ENCODE assay signal across 19 cellular contexts in the genomic region with DNA sequence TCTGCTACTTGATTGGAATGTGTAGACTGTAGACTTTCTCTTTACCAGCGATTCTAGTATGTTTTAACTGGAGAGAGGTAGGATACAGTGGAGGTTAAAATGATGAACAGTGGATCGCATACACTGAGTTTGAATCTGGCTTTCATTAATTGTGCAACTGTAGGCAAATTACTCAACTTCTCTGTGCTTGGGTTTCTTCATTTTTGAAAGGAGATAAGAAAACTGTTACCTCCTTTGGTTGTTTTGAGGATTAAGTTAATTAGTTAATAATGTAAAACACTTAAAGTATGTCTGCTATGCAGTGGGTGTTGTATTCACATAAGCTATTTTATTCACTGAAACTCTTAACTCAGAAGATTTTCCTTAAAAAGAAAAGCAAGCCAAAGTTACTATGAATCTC.
DNase-seq lines count a peak whose midpoint lies in the region; ATAC-seq, FAIRE-seq and TF ChIP-seq lines count a peak whose summit lies in the region.
"Had no signal": no experiment of that assay in that cellular context is flagged by ENCODE, and none has a peak within 500 bp of the region (broad histone marks: within the 10 kb centered on the region; RNA-seq: fewer than 3 reads in every experiment).

No MANE protein-coding gene starts in this region.

- DNase-seq in EH (ENCODE audit: low read depth) = peak; percentile 51
- peak; percentile 11 for DNase-seq in astrocyte (ENCODE audit: low read depth)
- peak; percentile 56 for DNase-seq in fibroblast of villous mesenchyme (ENCODE audit: low read depth)
- DNase-seq in stimulated activated naive B cell treated with anti-CD40 and anti-IgM and Interleukin-4, amounts not matched to agents 10 μg/mL and 1 μg/mL and 100 μg/mL, for 72 hours = no peak
- no peak for DNase-seq in pancreas
- no peak for DNase-seq in HPDE6-E6E7 (ENCODE audit: extremely low spot score)
- DNase-seq: DMS 273 treated with DMSO at 0.1 percent for 48 hours, HCEC 1CT, MV-4-11, NCI-H2029, NCI-H2171, NCI-H446 treated with DMSO at 0.1 percent for 48 hours, OCI-M1, SHP77 treated with DMSO at 0.1 percent for 48 hours had no signal

- intact Hi-C loops in pancreas (cut with DNase I) = no loop called here

- H3K4me3 ChIP-seq in astrocyte (ENCODE audit: insufficient read depth, low read depth, low read length) (no peak overlapping the region), fibroblast of villous mesenchyme (ENCODE audit: low read depth, low read length) (no peak overlapping the region), pancreas (no peak overlapping the region)
- H3K4me3 ChIP-seq: K562 had no signal

- WGBS in pancreas, 2 donors = 66 to 71% methylated on average over 2 of the region's 2 CpGs

- H3K9me3 ChIP-seq in astrocyte (ENCODE audit: insufficient read depth, low read depth, low read length) (no peaks in the 10 kb centered on the region), pancreas (no peaks in the 10 kb centered on the region)

- H3K9ac ChIP-seq in astrocyte (ENCODE audit: low read length) = no peak overlapping the region

- peaks cover 3% of the 10 kb centered on the region for H3K4me1 Mint-ChIP-seq in astrocyte (ENCODE audit: low read depth, unreplicated experiment)
- H3K4me1 Mint-ChIP-seq in stimulated activated naive B cell treated with anti-CD40 and anti-IgM and Interleukin-4, amounts not matched to agents 10 μg/mL and 1 μg/mL and 100 μg/mL, for 72 hours = no peaks in the 10 kb centered on the region
- no peaks in the 10 kb centered on the region for H3K4me1 Mint-ChIP-seq in stimulated activated memory B cell treated with anti-CD40 and anti-IgM and Interleukin-4, amounts not matched to agents 10 μg/mL and 1 μg/mL and 100 μg/mL, for 72 hours

- H3K9me3 Mint-ChIP-seq in astrocyte (ENCODE audit: unreplicated experiment) = no peaks in the 10 kb centered on the region
- H3K9me3 Mint-ChIP-seq in stimulated activated naive B cell treated with anti-CD40 and anti-IgM and Interleukin-4, amounts not matched to agents 10 μg/mL and 1 μg/mL and 100 μg/mL, for 72 hours = no peaks in the 10 kb centered on the region
- H3K9me3 Mint-ChIP-seq in stimulated activated memory B cell treated with anti-CD40 and anti-IgM and Interleukin-4, amounts not matched to agents 10 μg/mL and 1 μg/mL and 100 μg/mL, for 72 hours = no peaks in the 10 kb centered on the region

- H3K4me3 Mint-ChIP-seq in astrocyte (ENCODE audit: unreplicated experiment) = no peak overlapping the region
- H3K4me3 Mint-ChIP-seq in stimulated activated naive B cell treated with anti-CD40 and anti-IgM and Interleukin-4, amounts not matched to agents 10 μg/mL and 1 μg/mL and 100 μg/mL, for 72 hours = no peak overlapping the region
- H3K4me3 Mint-ChIP-seq in stimulated activated memory B cell treated with anti-CD40 and anti-IgM and Interleukin-4, amounts not matched to agents 10 μg/mL and 1 μg/mL and 100 μg/mL, for 72 hours = no peak overlapping the region

- no peak for TF ChIP-seq CTCF in astrocyte (IDR thresholded peaks at IDR 0.05; ENCODE audit: insufficient read depth, low read depth, low read length)
- no peak for TF ChIP-seq CTCF in fibroblast of villous mesenchyme (IDR thresholded peaks at IDR 0.05; ENCODE audit: insufficient read depth, low read depth, low read length)
- TF ChIP-seq CTCF in pancreas (IDR thresholded peaks at IDR 0.05) = no peak

- H3K36me3 ChIP-seq in astrocyte (ENCODE audit: insufficient read depth, low read length) = peaks cover 22% of the 10 kb centered on the region
- H3K36me3 ChIP-seq in pancreas = peaks cover 0 to 16% (median 0%) of the 10 kb centered on the region in 3 donors

- no peak overlapping the region for H2AFZ ChIP-seq in astrocyte (ENCODE audit: low read depth, low read length)

- H3K4me2 ChIP-seq in astrocyte (ENCODE audit: low read length) = no peak overlapping the region

- H3K27ac Mint-ChIP-seq in astrocyte (ENCODE audit: unreplicated experiment) = no peak overlapping the region
- H3K27ac Mint-ChIP-seq in stimulated activated naive B cell treated with anti-CD40 and anti-IgM and Interleukin-4, amounts not matched to agents 10 μg/mL and 1 μg/mL and 100 μg/mL, for 72 hours = peak overlapping the region; percentile 65
- H3K27ac Mint-ChIP-seq in stimulated activated memory B cell treated with anti-CD40 and anti-IgM and Interleukin-4, amounts not matched to agents 10 μg/mL and 1 μg/mL and 100 μg/mL, for 72 hours = no peak overlapping the region

- H3K36me3 Mint-ChIP-seq in astrocyte (ENCODE audit: low read depth, unreplicated experiment) = peaks cover 2% of the 10 kb centered on the region
- peaks cover 8 to 12% of the 10 kb centered on the region in 2 donors for H3K36me3 Mint-ChIP-seq in stimulated activated naive B cell treated with anti-CD40 and anti-IgM and Interleukin-4, amounts not matched to agents 10 μg/mL and 1 μg/mL and 100 μg/mL, for 72 hours
- peaks cover 22% of the 10 kb centered on the region for H3K36me3 Mint-ChIP-seq in stimulated activated memory B cell treated with anti-CD40 and anti-IgM and Interleukin-4, amounts not matched to agents 10 μg/mL and 1 μg/mL and 100 μg/mL, for 72 hours

- H3K27ac ChIP-seq in astrocyte (ENCODE audit: low read depth, low read length) = no peak overlapping the region
- no peak overlapping the region for H3K27ac ChIP-seq in pancreas
- H3K27ac ChIP-seq: C4-2B had no signal

- no peaks in the 10 kb centered on the region for H3K79me2 ChIP-seq in astrocyte (ENCODE audit: insufficient read depth, low read length)

- no peaks in the 10 kb centered on the region for H4K20me1 ChIP-seq in astrocyte (ENCODE audit: insufficient read depth, low read length)

- no peaks in the 10 kb centered on the region for H3K4me1 ChIP-seq in astrocyte (ENCODE audit: insufficient read depth, low read length)
- H3K4me1 ChIP-seq in pancreas = peaks cover 0 to 9% (median 8%) of the 10 kb centered on the region in 3 donors

- FAIRE-seq in astrocyte (lab: Jason Lieb, UNC) (peak; percentile 23), pancreas (lab: Jason Lieb, UNC) (no peak)
- FAIRE-seq: HTR-8/SVneo, K562 had no signal

- no peak for ATAC-seq in stimulated activated naive B cell treated with anti-CD40 and anti-IgM and Interleukin-4, amounts not matched to agents 10 μg/mL and 1 μg/mL and 100 μg/mL, for 72 hours (replicated peaks)
- no peak for ATAC-seq in pancreas
- no peak for ATAC-seq in stimulated activated memory B cell treated with anti-CD40 and anti-IgM and Interleukin-4, amounts not matched to agents 10 μg/mL and 1 μg/mL and 100 μg/mL, for 72 hours
- ATAC-seq: K562, SK-N-SH treated with all-trans-retinoic acid at 6 μM for 48 hours had no signal

- H3K27me3 ChIP-seq in astrocyte (ENCODE audit: insufficient read depth, low read length) (no peaks in the 10 kb centered on the region), pancreas (no peaks in the 10 kb centered on the region)

- no peaks in the 10 kb centered on the region for H3K27me3 Mint-ChIP-seq in astrocyte (ENCODE audit: low read depth, unreplicated experiment)
- no peaks in the 10 kb centered on the region for H3K27me3 Mint-ChIP-seq in stimulated activated naive B cell treated with anti-CD40 and anti-IgM and Interleukin-4, amounts not matched to agents 10 μg/mL and 1 μg/mL and 100 μg/mL, for 72 hours
- H3K27me3 Mint-ChIP-seq in stimulated activated memory B cell treated with anti-CD40 and anti-IgM and Interleukin-4, amounts not matched to agents 10 μg/mL and 1 μg/mL and 100 μg/mL, for 72 hours = no peaks in the 10 kb centered on the region

Comparison
In these comparisons a context has a peak if more than half of its experiments do, and no peak if none do; other contexts are left out.
1. DNase-seq: peak in EH (single experiment), astrocyte (single experiment) and fibroblast of villous mesenchyme (single experiment); none in stimulated activated naive B cell treated with anti-CD40 and anti-IgM and Interleukin-4, amounts not matched to agents 10 μg/mL and 1 μg/mL and 100 μg/mL, for 72 hours (single experiment), pancreas (0 of 6) and HPDE6-E6E7 (single experiment).